ENCODE assay signal across 26 cellular contexts in the genomic region with DNA sequence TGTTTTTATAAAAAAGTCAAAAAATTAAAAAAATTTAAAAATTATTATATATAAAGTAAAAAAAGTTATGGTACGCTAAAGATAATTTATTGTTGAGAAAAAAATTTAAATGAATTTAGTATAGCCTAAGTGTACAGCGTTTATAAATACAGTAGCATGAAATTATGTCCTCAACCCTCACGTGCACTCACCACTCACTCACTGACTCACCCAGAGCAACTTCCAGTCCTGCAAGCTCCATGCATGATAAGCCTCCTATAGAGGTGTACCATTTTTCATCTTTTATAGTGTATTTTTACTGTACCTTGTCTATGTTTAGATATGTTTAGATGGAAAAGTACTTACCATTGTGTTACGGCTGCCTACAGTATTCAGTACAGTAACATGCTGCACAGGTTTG. TPM values are rescaled to one million over a fixed set of nuclear protein-coding genes. Genes with fewer than 3 reads are reported as not detected.
DNase-seq lines count a peak whose midpoint lies in the region; ATAC-seq, FAIRE-seq and TF ChIP-seq lines count a peak whose summit lies in the region.
"Had no signal": no experiment of that assay in that cellular context is flagged by ENCODE, and none has a peak within 500 bp of the region (broad histone marks: within the 10 kb centered on the region; RNA-seq: fewer than 3 reads in every experiment).

No MANE protein-coding gene starts in this region.

- H3K36me3 ChIP-seq in HEK293 (ENCODE audit: control insufficient read depth in 2 of 2, insufficient read depth in 1 of 2, low read length in 2 of 2) (no peaks in the 10 kb centered on the region), PC-3 (ENCODE audit: low read depth, low read length) (no peaks in the 10 kb centered on the region)

- no peaks in the 10 kb centered on the region for H3K9me3 Mint-ChIP-seq in activated CD4-positive, alpha-beta memory T cell treated with anti-CD3 and anti-CD28 coated beads, Interleukin-2, amount 10 ng/mL, durations not matched to agents 7 days and 5 days
- H3K9me3 Mint-ChIP-seq: CD8-positive, alpha-beta T cell; HFFc6 had no signal

- POLR2A ChIA-PET in HEK293 (lab: Yijun Ruan, JAX) (no interaction called here), PC-3 (lab: Charles Lee; ENCODE audit: unreplicated experiment) (no interaction called here), HEK293T (lab: Yijun Ruan, JAX) (no interaction called here)
- POLR2A ChIA-PET in activated CD4-positive, alpha-beta memory T cell treated with anti-CD3 and anti-CD28 coated beads, Interleukin-2, amount 10 ng/mL, durations not matched to agents 7 days and 5 days (lab: Charles Lee): no interaction called here

- peaks cover 25% of the 10 kb centered on the region for H3K4me1 Mint-ChIP-seq in activated CD4-positive, alpha-beta memory T cell treated with anti-CD3 and anti-CD28 coated beads, Interleukin-2, amount 10 ng/mL, durations not matched to agents 7 days and 5 days

- TF ChIP-seq CTCF in HEK293 (tag by site-specific recombination; IDR thresholded peaks at IDR 0.05) (no peak), PC-3 (conservative IDR thresholded peaks at IDR 0.05; ENCODE audit: low read depth, low read length) (no peak)

- intact Hi-C loops in PC-3 (cut with micrococcal nuclease): no loop called here

- no peak overlapping the region for H3K4me3 ChIP-seq in HEK293 (ENCODE audit: low read depth, low read length)
- H3K4me3 ChIP-seq in PC-3 (ENCODE audit: low read length): no peak overlapping the region
- H3K4me3 ChIP-seq: GM23248 had no signal

- peak; percentile 58 for FAIRE-seq in endometrium (lab: Jason Lieb, UNC)
- FAIRE-seq: GM18507 had no signal

- no peak for ATAC-seq in PC-3
- ATAC-seq in HG02870 (IDR thresholded peaks at IDR 0.05; ENCODE audit: unreplicated experiment): no peak
- ATAC-seq: CD8-positive, alpha-beta T cell had no signal

- H3K4me1 ChIP-seq in HEK293 (ENCODE audit: control insufficient read depth, insufficient read depth, low read length) (peaks cover 13% of the 10 kb centered on the region), PC-3 (ENCODE audit: insufficient read depth, low read length) (peaks cover 33% of the 10 kb centered on the region)

- H3K27ac Mint-ChIP-seq in activated CD4-positive, alpha-beta memory T cell treated with anti-CD3 and anti-CD28 coated beads, Interleukin-2, amount 10 ng/mL, durations not matched to agents 7 days and 5 days: no peak overlapping the region
- H3K27ac Mint-ChIP-seq: B cell; CD8-positive, alpha-beta T cell had no signal

- BruUV-seq in PC-3 (replicated peaks; lab: Mats Ljungman, UMichigan): no TSS peak

- H3K9me3 ChIP-seq in HEK293 (ENCODE audit: control insufficient read depth, insufficient read depth, low read depth, low read length) (no peaks in the 10 kb centered on the region), PC-3 (ENCODE audit: low read length) (no peaks in the 10 kb centered on the region)
- H3K9me3 ChIP-seq: Caco-2 had no signal

- no peaks in the 10 kb centered on the region for H3K27me3 Mint-ChIP-seq in activated CD4-positive, alpha-beta memory T cell treated with anti-CD3 and anti-CD28 coated beads, Interleukin-2, amount 10 ng/mL, durations not matched to agents 7 days and 5 days
- H3K27me3 Mint-ChIP-seq: B cell had no signal

- CTCF ChIA-PET in HEK293 (lab: Yijun Ruan, JAX) (interaction anchor here (0.5 to 0.7 kb wide), 4 partner anchors 25 to 1731 kb away, joined by 3 read pairs; no protein-coding TSS in a partner anchor), PC-3 (lab: Charles Lee) (no interaction called here), HEK293T (lab: Yijun Ruan, JAX) (interaction anchor here (1.0 kb wide), 1 partner anchor 9 kb away, joined by 8 read pairs; no protein-coding TSS in a partner anchor)
- CTCF ChIA-PET in activated CD4-positive, alpha-beta memory T cell treated with anti-CD3 and anti-CD28 coated beads, Interleukin-2, amount 10 ng/mL, durations not matched to agents 7 days and 5 days (lab: Charles Lee): interaction anchor here (1.2 kb wide), 1 partner anchor 12 kb away, joined by 3 read pairs; no protein-coding TSS in a partner anchor

- no peak overlapping the region for H3K4me3 Mint-ChIP-seq in activated CD4-positive, alpha-beta memory T cell treated with anti-CD3 and anti-CD28 coated beads, Interleukin-2, amount 10 ng/mL, durations not matched to agents 7 days and 5 days
- H3K4me3 Mint-ChIP-seq: B cell; CD8-positive, alpha-beta T cell had no signal

- no peaks in the 10 kb centered on the region for H4K20me1 ChIP-seq in PC-3 (ENCODE audit: low read length)

- H3K27ac ChIP-seq in HEK293 (ENCODE audit: extremely low read depth, low read depth, low read length): no peak overlapping the region
- H3K27ac ChIP-seq in PC-3 (ENCODE audit: low read length): no peak overlapping the region
- H3K27ac ChIP-seq: C4-2B, GM23248 had no signal

- H2AFZ ChIP-seq in PC-3 (ENCODE audit: low read length): no peak overlapping the region
- H2AFZ ChIP-seq: GM23248 had no signal

- no peaks in the 10 kb centered on the region for H3K27me3 ChIP-seq in PC-3 (ENCODE audit: low read length)

- peaks cover 7% of the 10 kb centered on the region for H3F3A ChIP-seq in PC-3 (ENCODE audit: low read length, unreplicated experiment)

- H3K9me2 ChIP-seq in PC-3 (replicated peaks; ENCODE audit: low read length): no peaks in the 10 kb centered on the region

- no peak overlapping the region for H3K4me2 ChIP-seq in PC-3 (ENCODE audit: low read length)

- DNase-seq in M059J (ENCODE audit: low read depth) (peak; percentile 43), PC-3 (no peak), HEK293T (ENCODE audit: extremely low spot score) (no peak)
- DNase-seq in activated CD4-positive, alpha-beta memory T cell treated with anti-CD3 and anti-CD28 coated beads, Interleukin-2, amount 10 ng/mL, durations not matched to agents 7 days and 5 days: no peak
- DNase-seq: CD8-positive, alpha-beta T cell; DMS 273 treated with DMSO at 0.1 percent for 48 hours; DMS79; GM23248; H7; HFFc6; NCI-H1092 treated with DMSO at 0.1 percent for 48 hours; NCI-H146; NCI-H1930; NCI-H2107; NCI-H446; NCI-H524 treated with DMSO at 0.1 percent for 48 hours; NCI-H82; SHP77 treated with DMSO at 0.1 percent for 48 hours; T-helper 1 cell had no signal

- peaks cover 3% of the 10 kb centered on the region for H3K36me3 Mint-ChIP-seq in activated CD4-positive, alpha-beta memory T cell treated with anti-CD3 and anti-CD28 coated beads, Interleukin-2, amount 10 ng/mL, durations not matched to agents 7 days and 5 days (ENCODE audit: low read depth)

- no peaks in the 10 kb centered on the region for H3K79me2 ChIP-seq in PC-3 (ENCODE audit: low read length)

- H3K9ac ChIP-seq in PC-3 (ENCODE audit: low read length): no peak overlapping the region
- H3K9ac ChIP-seq: GM23248 had no signal

TF ChIP-seq in HEK293, 187 proteins besides CTCF, POLR2A, EP300 and RAD21:
- TF ChIP-seq ZNF155 (tag by site-specific recombination; IDR thresholded peaks at IDR 0.05) (no peak), ZNF600 (tag by site-specific recombination; IDR thresholded peaks at IDR 0.05) (0 out of 2 replicates have a peak, but pooled peaks have one; percentile 41)

TF ChIP-seq in HEK293T, 16 proteins besides CTCF, POLR2A, EP300 and RAD21:
- TF ChIP-seq L3MBTL2 (conservative IDR thresholded peaks at IDR 0.05) (no peak), ZNF384 (IDR thresholded peaks at IDR 0.05) (no peak), SP1 (IDR thresholded peaks at IDR 0.05) (no peak), CTBP1 (IDR thresholded peaks at IDR 0.05; ENCODE audit: borderline replicate concordance) (no peak), HDGF (IDR thresholded peaks at IDR 0.05; ENCODE audit: borderline replicate concordance) (no peak), FOXK2 (IDR thresholded peaks at IDR 0.05) (no peak), ELF4 (IDR thresholded peaks at IDR 0.05) (no peak), TARDBP (IDR thresholded peaks at IDR 0.05) (no peak), LEF1 (IDR thresholded peaks at IDR 0.05; ENCODE audit: borderline replicate concordance) (no peak), NFRKB (IDR thresholded peaks at IDR 0.05) (no peak), ARNT (IDR thresholded peaks at IDR 0.05) (no peak), FOXM1 (IDR thresholded peaks at IDR 0.05; ENCODE audit: borderline replicate concordance) (no peak), SUZ12 (IDR thresholded peaks at IDR 0.05) (no peak), BHLHE40 (IDR thresholded peaks at IDR 0.05; ENCODE audit: borderline replicate concordance) (no peak), FOXA1 (IDR thresholded peaks at IDR 0.05) (no peak)
- TF ChIP-seq, protein P1, sequence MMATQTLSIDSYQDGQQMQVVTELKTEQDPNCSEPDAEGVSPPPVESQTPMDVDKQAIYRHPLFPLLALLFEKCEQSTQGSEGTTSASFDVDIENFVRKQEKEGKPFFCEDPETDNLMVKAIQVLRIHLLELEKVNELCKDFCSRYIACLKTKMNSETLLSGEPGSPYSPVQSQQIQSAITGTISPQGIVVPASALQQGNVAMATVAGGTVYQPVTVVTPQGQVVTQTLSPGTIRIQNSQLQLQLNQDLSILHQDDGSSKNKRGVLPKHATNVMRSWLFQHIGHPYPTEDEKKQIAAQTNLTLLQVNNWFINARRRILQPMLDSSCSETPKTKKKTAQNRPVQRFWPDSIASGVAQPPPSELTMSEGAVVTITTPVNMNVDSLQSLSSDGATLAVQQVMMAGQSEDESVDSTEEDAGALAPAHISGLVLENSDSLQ (IDR thresholded peaks at IDR 0.05): no peak

RNA-seq across cellular contexts. Expression of a gene that starts 5.1 kb away (rescaled TPM):
- 3.9 and 5.8 TPM in 2 replicates for total RNA-seq in M059J (2014; rRNA removed; shearing (Covaris generic))
- 10 to 100 TPM; 17.5 to 18.0 TPM for total RNA-seq in activated CD4-positive, alpha-beta memory T cell treated with anti-CD3 and anti-CD28 coated beads, Interleukin-2, amount 10 ng/mL, durations not matched to agents 7 days and 5 days
- total RNA-seq in PC-3 (2014; rRNA removed): 3.4 and 5.1 TPM in 2 replicates
